1 cellular context compared by ENCODE assay signal in the genomic region with DNA sequence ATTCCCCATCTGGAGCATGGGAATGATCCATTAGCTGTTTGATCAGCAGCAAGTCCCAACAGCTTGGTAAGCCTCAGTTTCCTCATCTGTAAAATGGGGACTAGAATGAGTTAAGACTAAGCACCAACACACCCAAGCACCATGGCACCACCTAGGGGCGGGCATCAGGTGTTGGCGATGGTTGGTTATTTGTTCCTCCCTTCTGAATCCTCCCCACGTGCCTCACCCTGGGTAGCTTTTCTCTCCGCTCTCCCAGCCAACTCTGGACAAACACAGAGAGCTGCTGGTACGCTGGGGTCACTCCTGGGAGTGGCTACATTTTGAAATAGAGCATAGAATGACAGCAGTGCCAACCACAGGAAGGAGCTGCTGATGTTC.
TF ChIP-seq lines count a peak whose summit lies in the region.

No MANE protein-coding gene starts in this region.

TF ChIP-seq in K562, 482 proteins besides CTCF, POLR2A, EP300 and RAD21 (continued from another document):
- TF ChIP-seq, protein P1, sequence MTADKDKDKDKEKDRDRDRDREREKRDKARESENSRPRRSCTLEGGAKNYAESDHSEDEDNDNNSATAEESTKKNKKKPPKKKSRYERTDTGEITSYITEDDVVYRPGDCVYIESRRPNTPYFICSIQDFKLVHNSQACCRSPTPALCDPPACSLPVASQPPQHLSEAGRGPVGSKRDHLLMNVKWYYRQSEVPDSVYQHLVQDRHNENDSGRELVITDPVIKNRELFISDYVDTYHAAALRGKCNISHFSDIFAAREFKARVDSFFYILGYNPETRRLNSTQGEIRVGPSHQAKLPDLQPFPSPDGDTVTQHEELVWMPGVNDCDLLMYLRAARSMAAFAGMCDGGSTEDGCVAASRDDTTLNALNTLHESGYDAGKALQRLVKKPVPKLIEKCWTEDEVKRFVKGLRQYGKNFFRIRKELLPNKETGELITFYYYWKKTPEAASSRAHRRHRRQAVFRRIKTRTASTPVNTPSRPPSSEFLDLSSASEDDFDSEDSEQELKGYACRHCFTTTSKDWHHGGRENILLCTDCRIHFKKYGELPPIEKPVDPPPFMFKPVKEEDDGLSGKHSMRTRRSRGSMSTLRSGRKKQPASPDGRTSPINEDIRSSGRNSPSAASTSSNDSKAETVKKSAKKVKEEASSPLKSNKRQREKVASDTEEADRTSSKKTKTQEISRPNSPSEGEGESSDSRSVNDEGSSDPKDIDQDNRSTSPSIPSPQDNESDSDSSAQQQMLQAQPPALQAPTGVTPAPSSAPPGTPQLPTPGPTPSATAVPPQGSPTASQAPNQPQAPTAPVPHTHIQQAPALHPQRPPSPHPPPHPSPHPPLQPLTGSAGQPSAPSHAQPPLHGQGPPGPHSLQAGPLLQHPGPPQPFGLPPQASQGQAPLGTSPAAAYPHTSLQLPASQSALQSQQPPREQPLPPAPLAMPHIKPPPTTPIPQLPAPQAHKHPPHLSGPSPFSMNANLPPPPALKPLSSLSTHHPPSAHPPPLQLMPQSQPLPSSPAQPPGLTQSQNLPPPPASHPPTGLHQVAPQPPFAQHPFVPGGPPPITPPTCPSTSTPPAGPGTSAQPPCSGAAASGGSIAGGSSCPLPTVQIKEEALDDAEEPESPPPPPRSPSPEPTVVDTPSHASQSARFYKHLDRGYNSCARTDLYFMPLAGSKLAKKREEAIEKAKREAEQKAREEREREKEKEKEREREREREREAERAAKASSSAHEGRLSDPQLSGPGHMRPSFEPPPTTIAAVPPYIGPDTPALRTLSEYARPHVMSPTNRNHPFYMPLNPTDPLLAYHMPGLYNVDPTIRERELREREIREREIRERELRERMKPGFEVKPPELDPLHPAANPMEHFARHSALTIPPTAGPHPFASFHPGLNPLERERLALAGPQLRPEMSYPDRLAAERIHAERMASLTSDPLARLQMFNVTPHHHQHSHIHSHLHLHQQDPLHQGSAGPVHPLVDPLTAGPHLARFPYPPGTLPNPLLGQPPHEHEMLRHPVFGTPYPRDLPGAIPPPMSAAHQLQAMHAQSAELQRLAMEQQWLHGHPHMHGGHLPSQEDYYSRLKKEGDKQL (CRISPR knock-in tag; IDR thresholded peaks at IDR 0.05; ENCODE audit: borderline replicate concordance) = no peak
- no peak for TF ChIP-seq NR2C2 (CRISPR knock-in tag; IDR thresholded peaks at IDR 0.05)
- TF ChIP-seq NR2C2 (tag; IDR thresholded peaks at IDR 0.05) = no peak
- peak in 1 of 2 experiments; percentile 60; a peak in 2 of 4 replicates for TF ChIP-seq RCOR1 (IDR thresholded peaks at IDR 0.05; ENCODE audit: borderline replicate concordance in 1 of 2, low read depth in 2 of 2, low read length in 2 of 2)
- no peak for TF ChIP-seq MED1 (CRISPR knock-in tag; IDR thresholded peaks at IDR 0.05; ENCODE audit: borderline replicate concordance)
- no peak for TF ChIP-seq RB1 (IDR thresholded peaks at IDR 0.05; ENCODE audit: low read depth)
- no peak for TF ChIP-seq ZKSCAN1 (IDR thresholded peaks at IDR 0.05; ENCODE audit: low read depth, low read length)
- TF ChIP-seq, protein P2, sequence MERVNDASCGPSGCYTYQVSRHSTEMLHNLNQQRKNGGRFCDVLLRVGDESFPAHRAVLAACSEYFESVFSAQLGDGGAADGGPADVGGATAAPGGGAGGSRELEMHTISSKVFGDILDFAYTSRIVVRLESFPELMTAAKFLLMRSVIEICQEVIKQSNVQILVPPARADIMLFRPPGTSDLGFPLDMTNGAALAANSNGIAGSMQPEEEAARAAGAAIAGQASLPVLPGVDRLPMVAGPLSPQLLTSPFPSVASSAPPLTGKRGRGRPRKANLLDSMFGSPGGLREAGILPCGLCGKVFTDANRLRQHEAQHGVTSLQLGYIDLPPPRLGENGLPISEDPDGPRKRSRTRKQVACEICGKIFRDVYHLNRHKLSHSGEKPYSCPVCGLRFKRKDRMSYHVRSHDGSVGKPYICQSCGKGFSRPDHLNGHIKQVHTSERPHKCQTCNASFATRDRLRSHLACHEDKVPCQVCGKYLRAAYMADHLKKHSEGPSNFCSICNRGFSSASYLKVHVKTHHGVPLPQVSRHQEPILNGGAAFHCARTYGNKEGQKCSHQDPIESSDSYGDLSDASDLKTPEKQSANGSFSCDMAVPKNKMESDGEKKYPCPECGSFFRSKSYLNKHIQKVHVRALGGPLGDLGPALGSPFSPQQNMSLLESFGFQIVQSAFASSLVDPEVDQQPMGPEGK (CRISPR knock-in tag; IDR thresholded peaks at IDR 0.05; ENCODE audit: borderline replicate concordance) = no peak
- TF ChIP-seq MCM5 (IDR thresholded peaks at IDR 0.05; ENCODE audit: low read depth) = no peak
- TF ChIP-seq, protein P3, sequence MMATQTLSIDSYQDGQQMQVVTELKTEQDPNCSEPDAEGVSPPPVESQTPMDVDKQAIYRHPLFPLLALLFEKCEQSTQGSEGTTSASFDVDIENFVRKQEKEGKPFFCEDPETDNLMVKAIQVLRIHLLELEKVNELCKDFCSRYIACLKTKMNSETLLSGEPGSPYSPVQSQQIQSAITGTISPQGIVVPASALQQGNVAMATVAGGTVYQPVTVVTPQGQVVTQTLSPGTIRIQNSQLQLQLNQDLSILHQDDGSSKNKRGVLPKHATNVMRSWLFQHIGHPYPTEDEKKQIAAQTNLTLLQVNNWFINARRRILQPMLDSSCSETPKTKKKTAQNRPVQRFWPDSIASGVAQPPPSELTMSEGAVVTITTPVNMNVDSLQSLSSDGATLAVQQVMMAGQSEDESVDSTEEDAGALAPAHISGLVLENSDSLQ (IDR thresholded peaks at IDR 0.05) = no peak
- no peak for TF ChIP-seq PHB (CRISPR knock-in tag; IDR thresholded peaks at IDR 0.05)
- no peak for TF ChIP-seq ETV6 (IDR thresholded peaks at IDR 0.05; ENCODE audit: borderline replicate concordance in 1 of 2, low read depth in 2 of 2, low read length in 1 of 2)
- TF ChIP-seq ETV6 (CRISPR knock-in tag; IDR thresholded peaks at IDR 0.05; ENCODE audit: borderline replicate concordance) = no peak
- TF ChIP-seq BRD9 (IDR thresholded peaks at IDR 0.05; ENCODE audit: low read depth, partially characterized antibody) = no peak
- TF ChIP-seq, protein P4, sequence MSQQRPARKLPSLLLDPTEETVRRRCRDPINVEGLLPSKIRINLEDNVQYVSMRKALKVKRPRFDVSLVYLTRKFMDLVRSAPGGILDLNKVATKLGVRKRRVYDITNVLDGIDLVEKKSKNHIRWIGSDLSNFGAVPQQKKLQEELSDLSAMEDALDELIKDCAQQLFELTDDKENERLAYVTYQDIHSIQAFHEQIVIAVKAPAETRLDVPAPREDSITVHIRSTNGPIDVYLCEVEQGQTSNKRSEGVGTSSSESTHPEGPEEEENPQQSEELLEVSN (IDR thresholded peaks at IDR 0.05; ENCODE audit: borderline replicate concordance in 1 of 2, extremely low read depth in 1 of 2, insufficient read depth in 1 of 2, insufficient read length in 1 of 2, low read depth in 1 of 2, low read length in 1 of 2, poor library complexity in 1 of 2, severe bottlenecking in 1 of 2) = no peak
- no peak for TF ChIP-seq CCAR2 (IDR thresholded peaks at IDR 0.05; ENCODE audit: low read depth, low read length)
